ENCODE assay signal across 12 cellular contexts in the genomic region with DNA sequence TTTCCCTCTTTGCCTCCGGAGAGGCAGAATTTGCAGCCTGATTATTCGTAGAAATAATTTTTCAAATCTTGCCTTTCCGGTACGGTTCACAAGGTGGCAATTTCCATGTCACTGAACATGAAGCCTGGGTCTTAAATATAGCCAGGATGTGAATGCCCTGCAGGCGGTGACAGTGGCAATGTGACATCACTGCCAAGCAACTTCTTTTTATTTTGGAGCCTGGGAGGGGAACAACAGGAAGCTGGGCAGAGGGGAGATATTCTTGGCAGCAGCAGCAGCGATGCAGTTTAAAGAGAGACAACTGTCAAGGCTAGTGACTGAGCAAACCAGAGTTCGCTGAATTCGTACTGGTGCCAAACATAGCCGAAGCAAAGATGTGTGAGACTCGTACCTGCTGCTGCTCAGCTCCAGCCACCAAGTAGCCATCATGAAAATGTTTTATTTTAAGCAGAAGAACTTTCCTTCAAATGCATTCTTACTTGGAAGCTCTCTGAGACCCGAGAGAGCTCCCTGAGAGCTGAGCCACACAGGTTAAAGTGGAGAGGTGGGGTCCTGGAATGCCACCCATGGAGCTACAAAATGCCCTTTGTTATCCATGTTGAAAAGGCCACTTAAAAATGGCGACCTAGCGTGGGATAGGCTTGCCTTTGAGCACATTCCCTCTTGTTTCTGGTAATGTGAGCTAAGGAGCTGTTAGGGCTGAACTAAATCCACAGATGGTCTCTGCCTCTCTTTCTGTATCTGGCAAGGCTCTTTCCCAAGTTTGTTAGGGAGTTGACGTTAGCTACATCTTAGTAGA.
A peak's percentile ranks its signal among the peaks of the same experiment; 100 is the strongest.
DNase-seq lines count a peak whose midpoint lies in the region; ATAC-seq and TF ChIP-seq lines count a peak whose summit lies in the region.
"Had no signal": no experiment of that assay in that cellular context is flagged by ENCODE, and none has a peak within 500 bp of the region (broad histone marks: within the 10 kb centered on the region; RNA-seq: fewer than 3 reads in every experiment).

No MANE protein-coding gene starts in this region.

- POLR2A ChIA-PET in activated CD4-positive, alpha-beta T cell treated with anti-CD3 and anti-CD28 coated beads for 36 hours (lab: Charles Lee): no interaction called here
- POLR2A ChIA-PET in RWPE1 (lab: Yijun Ruan, JAX; ENCODE audit: low non-redundant PET): no interaction called here

- H3K4me1 ChIP-seq in spleen: peaks cover 0 to 49% (median 17%) of the 10 kb centered on the region in 6 donors
- H3K4me1 ChIP-seq: breast epithelium had no signal

- CTCF ChIA-PET in activated CD4-positive, alpha-beta T cell treated with anti-CD3 and anti-CD28 coated beads for 36 hours (lab: Charles Lee): no interaction called here
- CTCF ChIA-PET in RWPE1 (lab: Yijun Ruan, JAX): no interaction called here

- peak overlapping the region; percentile 28 for H3K27ac Mint-ChIP-seq in activated CD4-positive, alpha-beta T cell treated with anti-CD3 and anti-CD28 coated beads for 36 hours
- H3K27ac Mint-ChIP-seq: progenitor cell of endocrine pancreas had no signal

- TF ChIP-seq CTCF in spleen (IDR thresholded peaks at IDR 0.05 in 8 of 11, conservative IDR thresholded peaks at IDR 0.05 in 3 of 11) (no peak), RWPE1 (conservative IDR thresholded peaks at IDR 0.05; ENCODE audit: low read depth) (no peak)

- no peak for TF ChIP-seq POLR2A in spleen (IDR thresholded peaks at IDR 0.05)

- peak; percentile 30 for ATAC-seq in activated CD4-positive, alpha-beta T cell treated with anti-CD3 and anti-CD28 coated beads for 36 hours
- ATAC-seq in left cardiac atrium: peak; percentile 77 to 88
- ATAC-seq: HCT116 had no signal

- intact Hi-C loops in activated CD4-positive, alpha-beta T cell treated with anti-CD3 and anti-CD28 coated beads for 36 hours (cut with DNase I, micrococcal nuclease): no loop called here
- intact Hi-C loops in left cardiac atrium (cut with DNase I): no loop called here
- intact Hi-C loops in spleen (cut with DNase I; ENCODE audit: low total_unique reads): no loop called here

- peaks cover 0 to 24% (median 0%) of the 10 kb centered on the region in 6 donors for H3K36me3 ChIP-seq in spleen
- H3K36me3 ChIP-seq: breast epithelium had no signal

- H3K9me3 ChIP-seq in spleen: no peaks in the 10 kb centered on the region
- H3K9me3 ChIP-seq: breast epithelium had no signal

- no peak overlapping the region for H3K4me3 Mint-ChIP-seq in activated CD4-positive, alpha-beta T cell treated with anti-CD3 and anti-CD28 coated beads for 36 hours

- peaks cover 26% of the 10 kb centered on the region for H3K4me1 Mint-ChIP-seq in activated CD4-positive, alpha-beta T cell treated with anti-CD3 and anti-CD28 coated beads for 36 hours

- H3K36me3 Mint-ChIP-seq in activated CD4-positive, alpha-beta T cell treated with anti-CD3 and anti-CD28 coated beads for 36 hours (ENCODE audit: low read depth): no peaks in the 10 kb centered on the region

- 23 to 37% (median 27%) methylated on average over 14 of the region's 14 CpGs for WGBS in spleen, 5 donors

- no peaks in the 10 kb centered on the region for H3K27me3 Mint-ChIP-seq in activated CD4-positive, alpha-beta T cell treated with anti-CD3 and anti-CD28 coated beads for 36 hours
- H3K27me3 Mint-ChIP-seq: progenitor cell of endocrine pancreas had no signal

- H3K9me3 Mint-ChIP-seq in activated CD4-positive, alpha-beta T cell treated with anti-CD3 and anti-CD28 coated beads for 36 hours (ENCODE audit: low read depth): no peaks in the 10 kb centered on the region

- peak overlapping the region in 1 of 8 donors; percentile 30 for H3K4me3 ChIP-seq in spleen

- no peaks in the 10 kb centered on the region for H3K27me3 ChIP-seq in spleen (replicated peaks in 1 of 7)
- H3K27me3 ChIP-seq: breast epithelium had no signal

- peak overlapping the region in 7 of 8 donors; percentile 29 to 60 (median 56) for H3K27ac ChIP-seq in spleen
- H3K27ac ChIP-seq in RWPE1: no peak overlapping the region
- H3K27ac ChIP-seq: breast epithelium had no signal

- peak; percentile 11 for DNase-seq in activated CD4-positive, alpha-beta T cell treated with anti-CD3 and anti-CD28 coated beads for 36 hours
- no peak for DNase-seq in activated CD4-positive, alpha-beta T cell treated with anti-CD3 and anti-CD28 coated beads, Interleukin-2, amount 50 U/mL, for 4 hours
- DNase-seq in NOMO-1 treated with dmso at 0.1 percent for 144 hours (lab: John Stamatoyannopoulos, UW; ENCODE audit: unreplicated experiment) (peak; percentile 7), left cardiac atrium (peak; percentile 33), spleen (peak; percentile 44), RWPE1 (ENCODE audit: low spot score) (no peak), D341Med (ENCODE audit: low spot score) (no peak), NCI-H82 treated with DMSO at 0.1 percent for 48 hours (lab: John Stamatoyannopoulos, UW; ENCODE audit: unreplicated experiment) (no peak)
- DNase-seq: NCI-H526 had no signal

Comparison
In these comparisons a context has a peak if more than half of its experiments do, and no peak if none do; other contexts are left out.
1. DNase-seq: peak in activated CD4-positive, alpha-beta T cell treated with anti-CD3 and anti-CD28 coated beads for 36 hours (single experiment), NOMO-1 treated with dmso at 0.1 percent for 144 hours (single experiment), left cardiac atrium (single experiment) and spleen (single experiment); none in activated CD4-positive, alpha-beta T cell treated with anti-CD3 and anti-CD28 coated beads, Interleukin-2, amount 50 U/mL, for 4 hours (0 of 2), RWPE1 (single experiment), D341Med (single experiment) and NCI-H82 treated with DMSO at 0.1 percent for 48 hours (single experiment).